ENCODE assay signal across 16 cellular contexts in the genomic region with DNA sequence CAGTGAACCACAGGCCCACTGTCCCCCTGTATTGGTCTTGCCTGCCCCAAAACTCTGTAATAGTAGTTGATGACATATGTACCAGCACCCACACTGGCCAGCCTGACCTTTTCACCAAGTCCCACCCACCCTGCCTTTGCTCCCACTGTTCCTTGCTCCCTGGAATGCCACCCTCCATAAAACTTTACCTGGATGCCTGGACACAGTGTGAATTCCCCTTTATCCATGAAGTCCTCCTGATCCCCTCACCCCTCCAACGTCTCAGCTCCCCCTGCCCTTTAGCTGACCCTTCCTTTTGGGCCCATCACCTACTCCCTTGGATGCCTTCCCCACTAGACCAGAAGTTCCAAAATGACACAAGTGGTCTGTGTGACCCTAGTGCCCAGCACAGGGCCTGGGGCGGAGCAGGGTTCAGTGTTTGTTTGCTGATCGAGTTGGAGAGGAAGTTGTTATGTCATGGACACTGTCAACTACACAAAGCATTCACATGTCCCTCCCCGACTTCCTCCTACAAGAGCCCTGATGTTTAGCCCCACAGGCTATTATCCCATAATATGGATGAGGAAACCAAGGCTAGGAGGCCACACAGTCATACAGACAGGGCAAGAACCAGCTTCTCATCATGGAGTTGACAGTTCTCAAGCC. TPM values are rescaled to one million over a fixed set of nuclear protein-coding genes. Genes with fewer than 3 reads are reported as not detected.
DNase-seq lines count a peak whose midpoint lies in the region; ATAC-seq and TF ChIP-seq lines count a peak whose summit lies in the region.
"Had no signal": no experiment of that assay in that cellular context is flagged by ENCODE, and none has a peak within 500 bp of the region (broad histone marks: within the 10 kb centered on the region; RNA-seq: fewer than 3 reads in every experiment).

No MANE protein-coding gene starts in this region.

- no peaks in the 10 kb centered on the region for H3K9me1 ChIP-seq in IMR-90 (ENCODE audit: insufficient read depth, low read length)

- peaks cover 8% of the 10 kb centered on the region; the same call in 1 of the 2 replicates for H3K9me3 ChIP-seq in BLaER1
- H3K9me3 ChIP-seq in IMR-90 (ENCODE audit: control insufficient read depth, insufficient read depth, low read length): no peaks in the 10 kb centered on the region
- H3K9me3 ChIP-seq: MG63 had no signal

- H2BK5ac ChIP-seq in IMR-90 (ENCODE audit: low read depth, low read length, poor library complexity, severe bottlenecking): no peak overlapping the region

- peak overlapping the region; percentile 98 for H3K27ac ChIP-seq in BLaER1
- H3K27ac ChIP-seq in IMR-90 (ENCODE audit: insufficient read depth, low read length): no peak overlapping the region

- TF ChIP-seq POLR2A in IMR-90 (IDR thresholded peaks at IDR 0.05; ENCODE audit: low read depth, low read length): no peak

- peaks cover 8% of the 10 kb centered on the region for H3K4me1 Mint-ChIP-seq in progenitor cell of endocrine pancreas (ENCODE audit: low read depth)

- POLR2A ChIA-PET in IMR-90 (lab: Charles Lee; ENCODE audit: unreplicated experiment): no interaction called here

- intact Hi-C loops in IMR-90 (cut with micrococcal nuclease): no loop called here

- H4K91ac ChIP-seq in IMR-90 (ENCODE audit: insufficient read depth, low read depth, low read length): no peak overlapping the region

- DNase-seq in IMR-90 (no peak), islet precursor cell (peak; percentile 32), progenitor cell of endocrine pancreas (ENCODE audit: low spot score, unreplicated experiment) (no peak), amniotic stem cell (lab: John Stamatoyannopoulos, UW) (no peak)
- DNase-seq in activated naive CD4-positive, alpha-beta T cell treated with anti-CD3 and anti-CD28 coated beads, Interleukin-2, amount 50 U/mL, for 72 hours (ENCODE audit: low spot score in 2 of 2): no peak
- DNase-seq: ACHN, MG63, NCI-H1436, NCI-H2081 treated with DMSO at 0.1 percent for 48 hours, NCI-H2227 treated with DMSO at 0.1 percent for 48 hours, NCI-H526, SIG-M5 had no signal

- H3K27ac Mint-ChIP-seq in progenitor cell of endocrine pancreas: peak overlapping the region; percentile 90
- H3K27ac Mint-ChIP-seq in activated naive CD4-positive, alpha-beta T cell treated with anti-CD3 and anti-CD28 coated beads, Interleukin-2, amount 50 U/mL, for 72 hours: peak overlapping the region in 1 of 2 donors; percentile 47
- H3K27ac Mint-ChIP-seq: CD8-positive, alpha-beta T cell had no signal

- no peaks in the 10 kb centered on the region for H3K27me3 Mint-ChIP-seq in progenitor cell of endocrine pancreas

- H3K9ac ChIP-seq in BLaER1 (peak overlapping the region; percentile 23; the same call in 1 of the 2 replicates), IMR-90 (ENCODE audit: low read depth, low read length) (no peak overlapping the region)

- H4K20me1 ChIP-seq in BLaER1: no peaks in the 10 kb centered on the region
- no peaks in the 10 kb centered on the region for H4K20me1 ChIP-seq in IMR-90 (ENCODE audit: insufficient read depth, low read length)

- no peaks in the 10 kb centered on the region for H3K27me3 ChIP-seq in BLaER1
- H3K27me3 ChIP-seq in IMR-90 (ENCODE audit: control insufficient read depth, insufficient read depth, low read length): peaks cover 14% of the 10 kb centered on the region

- no peak overlapping the region for H2AK5ac ChIP-seq in IMR-90 (ENCODE audit: low read depth, low read length)

- no peak overlapping the region for H4K5ac ChIP-seq in IMR-90 (ENCODE audit: low read depth, low read length)

- H3K4ac ChIP-seq in IMR-90 (ENCODE audit: low read depth, low read length): no peak overlapping the region

- H3K23ac ChIP-seq in IMR-90 (ENCODE audit: low read depth, low read length): no peak overlapping the region

- ATAC-seq in IMR-90 (ENCODE audit: low read depth) (no peak), GM21717 (IDR thresholded peaks at IDR 0.05; ENCODE audit: unreplicated experiment) (no peak)
- no peak for ATAC-seq in activated naive CD4-positive, alpha-beta T cell treated with anti-CD3 and anti-CD28 coated beads, Interleukin-2, amount 50 U/mL, for 72 hours
- ATAC-seq: CD8-positive, alpha-beta T cell had no signal

- no peak overlapping the region for H2BK15ac ChIP-seq in IMR-90 (ENCODE audit: low read depth, low read length)

- H3K4me3 ChIP-seq in BLaER1 (no peak overlapping the region; the same call in 1 of the 2 replicates), IMR-90 (ENCODE audit: insufficient read depth, low read depth, low read length) (no peak overlapping the region)
- H3K4me3 ChIP-seq: MG63 had no signal

- no peak overlapping the region for H3K14ac ChIP-seq in IMR-90 (replicated peaks; ENCODE audit: low read depth, low read length)

- no peak overlapping the region for H2BK20ac ChIP-seq in IMR-90 (ENCODE audit: low read depth, low read length)

- H3K36me3 ChIP-seq in BLaER1 (peaks cover 4% of the 10 kb centered on the region; the same call in 1 of the 2 replicates), IMR-90 (ENCODE audit: control insufficient read depth, insufficient read depth, low read length) (peaks cover 4% of the 10 kb centered on the region; the same call in 1 of the 2 replicates)
- H3K36me3 ChIP-seq: MG63 had no signal

- no peaks in the 10 kb centered on the region for H3K79me1 ChIP-seq in IMR-90 (ENCODE audit: low read depth in 1 of 2, low read length in 2 of 2)

- no peak overlapping the region for H3K56ac ChIP-seq in IMR-90 (ENCODE audit: extremely low read depth, insufficient read depth, low read length)

- TF ChIP-seq CTCF in IMR-90 (conservative IDR thresholded peaks at IDR 0.05; ENCODE audit: low read depth, low read length): no peak
- no peak for TF ChIP-seq CTCF in progenitor cell of endocrine pancreas (IDR thresholded peaks at IDR 0.05; ENCODE audit: unreplicated experiment)

- dilution Hi-C loops in IMR-90 (cut with HindIII; ENCODE audit: low sequenced_read_pairs, unreplicated experiment): no loop called here

- H3K36me3 Mint-ChIP-seq in progenitor cell of endocrine pancreas (ENCODE audit: insufficient read depth): peaks cover 50% of the 10 kb centered on the region
- no peaks in the 10 kb centered on the region for H3K36me3 Mint-ChIP-seq in activated naive CD4-positive, alpha-beta T cell treated with anti-CD3 and anti-CD28 coated beads, Interleukin-2, amount 50 U/mL, for 72 hours
- H3K36me3 Mint-ChIP-seq: CD8-positive, alpha-beta T cell had no signal

- H3K4me2 ChIP-seq in BLaER1: peak overlapping the region; percentile 92
- no peak overlapping the region for H3K4me2 ChIP-seq in IMR-90 (ENCODE audit: low read depth, low read length)

- no peak overlapping the region for H3K18ac ChIP-seq in IMR-90 (ENCODE audit: low read depth, low read length)

- BruUV-seq in IMR-90 (replicated peaks; lab: Mats Ljungman, UMichigan): no TSS peak

- no peak overlapping the region for H3K4me3 Mint-ChIP-seq in progenitor cell of endocrine pancreas (ENCODE audit: low read depth)
- H3K4me3 Mint-ChIP-seq: CD8-positive, alpha-beta T cell had no signal

- no peaks in the 10 kb centered on the region for H3K9me3 Mint-ChIP-seq in progenitor cell of endocrine pancreas (ENCODE audit: low read depth)
- no peaks in the 10 kb centered on the region for H3K9me3 Mint-ChIP-seq in activated naive CD4-positive, alpha-beta T cell treated with anti-CD3 and anti-CD28 coated beads, Interleukin-2, amount 50 U/mL, for 72 hours
- H3K9me3 Mint-ChIP-seq: CD8-positive, alpha-beta T cell had no signal

- H2AK9ac ChIP-seq in IMR-90 (replicated peaks; ENCODE audit: low read depth, low read length, poor library complexity): peak overlapping the region; percentile 7

- H4K8ac ChIP-seq in IMR-90 (ENCODE audit: low read depth in 2 of 2, low read length in 2 of 2): no peak overlapping the region

- no peak for TF ChIP-seq RAD21 in IMR-90 (IDR thresholded peaks at IDR 0.05; ENCODE audit: low read length)

- H2BK120ac ChIP-seq in IMR-90 (ENCODE audit: low read depth, low read length): no peak overlapping the region

- WGBS in IMR-90 (ENCODE audit: extremely low coverage in 2 of 2, insufficient read length in 1 of 2), 2 experiments: no CpG with 5 or more reads among the region's 4 CpGs

- no peak overlapping the region for H2AFZ ChIP-seq in IMR-90 (replicated peaks; ENCODE audit: low read length, poor library complexity)

- peaks cover 70% of the 10 kb centered on the region for H3K4me1 ChIP-seq in BLaER1
- H3K4me1 ChIP-seq in IMR-90 (ENCODE audit: control insufficient read depth, insufficient read depth, low read length): no peaks in the 10 kb centered on the region

- in situ Hi-C loops in IMR-90 (cut with MboI; ENCODE audit: low sequenced_read_pairs): no loop called here

- CTCF ChIA-PET in IMR-90 (lab: Yijun Ruan, JAX): no interaction called here

TF ChIP-seq in IMR-90, 13 proteins besides CTCF, POLR2A, EP300 and RAD21:
- TF ChIP-seq CEBPB (IDR thresholded peaks at IDR 0.05; ENCODE audit: low read depth, low read length): no peak

RNA-seq across cellular contexts. Expression of gene AMBP, which starts 16.1 kb away (rescaled TPM):
- not detected in 2 replicates for total RNA-seq in IMR-90 (2012; rRNA removed)
- polyA plus RNA-seq in IMR-90 (2012; rRNA removed): not detected in 2 replicates
- 0.10 and 0.13 TPM in 2 replicates for polyA plus RNA-seq in IMR-90 (2012; cell fraction: cytosol; rRNA removed)
- not detected in 2 replicates for polyA plus RNA-seq in IMR-90 (2012; cell fraction: nucleus; rRNA removed; ENCODE audit: low replicate concordance)
- 678 and 717 TPM in 2 replicates for total RNA-seq in progenitor cell of endocrine pancreas
- total RNA-seq in activated naive CD4-positive, alpha-beta T cell treated with anti-CD3 and anti-CD28 coated beads, Interleukin-2, amount 50 U/mL, for 72 hours: not detected
- total RNA-seq: CD8-positive, alpha-beta T cell; OCI-LY7 had no signal

RNA-seq across cellular contexts. Expression of gene KIF12, which starts 37.1 kb away (rescaled TPM):
- total RNA-seq in IMR-90 (2012; rRNA removed) (not detected in 2 replicates), progenitor cell of endocrine pancreas (166 and 176 TPM in 2 replicates)
- 0.11 TPM in 1 of 2 replicates, not detected in the other for polyA plus RNA-seq in IMR-90 (2012; rRNA removed)
- polyA plus RNA-seq in IMR-90 (2012; cell fraction: cytosol; rRNA removed): 0.04 TPM in 1 of 2 replicates, not detected in the other
- polyA plus RNA-seq in IMR-90 (2012; cell fraction: nucleus; rRNA removed; ENCODE audit: low replicate concordance): 0.21 and 0.58 TPM in 2 replicates
- not detected for total RNA-seq in activated naive CD4-positive, alpha-beta T cell treated with anti-CD3 and anti-CD28 coated beads, Interleukin-2, amount 50 U/mL, for 72 hours
- total RNA-seq: CD8-positive, alpha-beta T cell; OCI-LY7 had no signal

Comparison
In these comparisons a context has a peak if more than half of its experiments do, and no peak if none do; other contexts are left out.
1. RNA of gene AMBP, which starts 16.1 kb away (total RNA-seq): 678 to 717 TPM in progenitor cell of endocrine pancreas; not detected in IMR-90 and not detected in activated naive CD4-positive, alpha-beta T cell treated with anti-CD3 and anti-CD28 coated beads, Interleukin-2, amount 50 U/mL, for 72 hours; every median in the first group is over 100 times any median in the second.
2. RNA of gene KIF12, which starts 37.1 kb away (total RNA-seq): 166 to 176 TPM in progenitor cell of endocrine pancreas; not detected in activated naive CD4-positive, alpha-beta T cell treated with anti-CD3 and anti-CD28 coated beads, Interleukin-2, amount 50 U/mL, for 72 hours and not detected in IMR-90; every median in the first group is over 100 times any median in the second.